In genomic region chr19:10768369-10768768, GRCh38 we compare ENCODE assay signal across 19 cellular contexts. TPM values are rescaled to one million over a fixed set of nuclear protein-coding genes. Genes with fewer than 3 reads are reported as not detected.
DNase-seq lines count a peak whose midpoint lies in the region; ATAC-seq and TF ChIP-seq lines count a peak whose summit lies in the region.
"Had no signal": no experiment of that assay in that cellular context is flagged by ENCODE, and none has a peak within 500 bp of the region (broad histone marks: within the 10 kb centered on the region; RNA-seq: fewer than 3 reads in every experiment).

No MANE protein-coding gene starts in this region.

- no TSS peak for BruUV-seq in Caco-2 (replicated peaks; lab: Mats Ljungman, UMichigan)

- POLR2A ChIA-PET in Caco-2 (lab: Charles Lee) = no interaction called here

- H3K36me3 Mint-ChIP-seq in T-helper 1 cell treated with Interleukin-12 subunit alpha and Interleukin-12 subunit beta and Interleukin-4 antibody, amounts not matched to agents 30 μg/mL and 1 μg/mL, for 36 hours (ENCODE audit: low read depth) = peaks cover 28% of the 10 kb centered on the region
- H3K36me3 Mint-ChIP-seq in Caco-2 (ENCODE audit: insufficient read depth, unreplicated experiment) = peaks cover 51% of the 10 kb centered on the region
- peaks cover 17% of the 10 kb centered on the region for H3K36me3 Mint-ChIP-seq in endothelial cell (ENCODE audit: low read depth, unreplicated experiment)

- H3K4me3 Mint-ChIP-seq in T-helper 1 cell treated with Interleukin-12 subunit alpha and Interleukin-12 subunit beta and Interleukin-4 antibody, amounts not matched to agents 30 μg/mL and 1 μg/mL, for 36 hours = no peak overlapping the region
- H3K4me3 Mint-ChIP-seq in Caco-2 (ENCODE audit: unreplicated experiment) = no peak overlapping the region
- peak overlapping the region; percentile 31 for H3K4me3 Mint-ChIP-seq in endothelial cell (ENCODE audit: unreplicated experiment)
- H3K4me3 Mint-ChIP-seq: T-cell had no signal

- ATAC-seq in psoas muscle (no peak), HG03378 (IDR thresholded peaks at IDR 0.05; ENCODE audit: unreplicated experiment) (no peak)
- ATAC-seq: T-cell had no signal

- intact Hi-C loops in Caco-2 (cut with micrococcal nuclease; ENCODE audit: unreplicated experiment) = no loop called here
- intact Hi-C loops in psoas muscle (cut with DNase I) = loop anchor here (5.0 kb wide), 2 partner anchors 51 to 99 kb away; partner anchors contain the start of gene DNM2 (in 1 of the 2)

- WGBS in psoas muscle, 3 donors = 75 to 80% (median 77%) methylated on average over 11 of the region's 11 CpGs

- no peak for TF ChIP-seq CTCF in Caco-2 (IDR thresholded peaks at IDR 0.05; ENCODE audit: insufficient read depth in 1 of 2, low read depth in 1 of 2, low read length in 1 of 2, severe bottlenecking in 1 of 2, unreplicated experiment in 1 of 2)
- TF ChIP-seq CTCF in endothelial cell (IDR thresholded peaks at IDR 0.05; ENCODE audit: unreplicated experiment) = no peak
- no peak for TF ChIP-seq CTCF in psoas muscle (IDR thresholded peaks at IDR 0.05)

- CTCF ChIA-PET in Caco-2 (lab: Charles Lee) = interaction anchor here (0.6 to 1.5 kb wide), 2 partner anchors 50 to 86 kb away, joined by 4 to 7 read pairs; partner anchors contain the start of gene DNM2

- peak overlapping the region; percentile 49 for H3K27ac Mint-ChIP-seq in T-helper 1 cell treated with Interleukin-12 subunit alpha and Interleukin-12 subunit beta and Interleukin-4 antibody, amounts not matched to agents 30 μg/mL and 1 μg/mL, for 36 hours
- H3K27ac Mint-ChIP-seq in Caco-2 (ENCODE audit: unreplicated experiment) = peak overlapping the region; percentile 22
- peak overlapping the region; percentile 88 for H3K27ac Mint-ChIP-seq in endothelial cell (ENCODE audit: unreplicated experiment)

- no peaks in the 10 kb centered on the region for H3K36me3 ChIP-seq in Caco-2 (ENCODE audit: control insufficient read depth, insufficient read depth, low read length)
- peaks cover 0 to 12% of the 10 kb centered on the region in 2 donors for H3K36me3 ChIP-seq in psoas muscle (ENCODE audit: insufficient read depth in 1 of 2, low read depth in 1 of 2)
- H3K36me3 ChIP-seq: colonic mucosa had no signal

- DNase-seq in T-helper 1 cell (no peak), Caco-2 (no peak), endothelial cell (ENCODE audit: low spot score) (no peak), psoas muscle (no peak), HT-29 (ENCODE audit: low spot score) (no peak), OCI-M2 (lab: John Stamatoyannopoulos, UW; ENCODE audit: unreplicated experiment) (no peak)
- DNase-seq: activated CD4-positive, CD25-positive, alpha-beta regulatory T cell treated with anti-CD3 and anti-CD28 coated beads, Interleukin-2, amount 50 U/mL, for 72 hours; amniotic stem cell; colonic mucosa; erythroblast; mesendoderm; NCI-H1436 treated with DMSO at 0.1 percent for 48 hours; NCI-H2227 treated with DMSO at 0.1 percent for 48 hours; stimulated activated CD4-positive, alpha-beta T cell treated with anti-CD3 and anti-CD28 coated beads, Interleukin-2, amount 100 ng/mL, for 48 hours; T-cell; thyroid gland had no signal

- peak overlapping the region; percentile 74 for H3K27ac ChIP-seq in psoas muscle
- H3K27ac ChIP-seq: 22Rv1 had no signal

- H3K27me3 Mint-ChIP-seq in T-helper 1 cell treated with Interleukin-12 subunit alpha and Interleukin-12 subunit beta and Interleukin-4 antibody, amounts not matched to agents 30 μg/mL and 1 μg/mL, for 36 hours (ENCODE audit: low read depth) = no peaks in the 10 kb centered on the region
- no peaks in the 10 kb centered on the region for H3K27me3 Mint-ChIP-seq in Caco-2 (ENCODE audit: insufficient read depth, unreplicated experiment)
- peaks cover 9% of the 10 kb centered on the region for H3K27me3 Mint-ChIP-seq in endothelial cell (ENCODE audit: unreplicated experiment)
- H3K27me3 Mint-ChIP-seq: T-cell had no signal

- peaks cover 12% of the 10 kb centered on the region for H3K4me1 ChIP-seq in Caco-2
- peaks cover 48% of the 10 kb centered on the region for H3K4me1 ChIP-seq in psoas muscle

- no peaks in the 10 kb centered on the region for H3K9me3 Mint-ChIP-seq in T-helper 1 cell treated with Interleukin-12 subunit alpha and Interleukin-12 subunit beta and Interleukin-4 antibody, amounts not matched to agents 30 μg/mL and 1 μg/mL, for 36 hours
- H3K9me3 Mint-ChIP-seq in Caco-2 (ENCODE audit: unreplicated experiment) (no peaks in the 10 kb centered on the region), endothelial cell (ENCODE audit: unreplicated experiment) (no peaks in the 10 kb centered on the region)
- H3K9me3 Mint-ChIP-seq: T-cell had no signal

- peaks cover 54% of the 10 kb centered on the region for H3K4me1 Mint-ChIP-seq in T-helper 1 cell treated with Interleukin-12 subunit alpha and Interleukin-12 subunit beta and Interleukin-4 antibody, amounts not matched to agents 30 μg/mL and 1 μg/mL, for 36 hours (ENCODE audit: low read depth)
- H3K4me1 Mint-ChIP-seq in Caco-2 (ENCODE audit: low read depth, unreplicated experiment) (peaks cover 7% of the 10 kb centered on the region), endothelial cell (ENCODE audit: unreplicated experiment) (peaks cover 21% of the 10 kb centered on the region)

- no peaks in the 10 kb centered on the region for H3K27me3 ChIP-seq in Caco-2 (replicated peaks; ENCODE audit: control insufficient read depth, insufficient read depth, low read length)
- no peaks in the 10 kb centered on the region for H3K27me3 ChIP-seq in psoas muscle (ENCODE audit: insufficient read depth in 3 of 3, low read length in 2 of 3)
- H3K27me3 ChIP-seq: colonic mucosa, thyroid gland had no signal

- no peak overlapping the region for H3K4me3 ChIP-seq in Caco-2 (ENCODE audit: low read depth, low read length)
- H3K4me3 ChIP-seq in psoas muscle = no peak overlapping the region
- H3K4me3 ChIP-seq: colonic mucosa, thyroid gland had no signal

- H3K9me3 ChIP-seq in Caco-2 (no peaks in the 10 kb centered on the region), psoas muscle (no peaks in the 10 kb centered on the region)
- H3K9me3 ChIP-seq: colonic mucosa, thyroid gland had no signal

RNA-seq across cellular contexts. Expression of gene DNM2, which starts 50.5 kb away (rescaled TPM):
- total RNA-seq in Caco-2 (2022) (137 and 138 TPM in 2 replicates), endothelial cell (ENCODE audit: unreplicated experiment) (184 TPM), psoas muscle (100 to 1,000 TPM; 117 to 143 (median 130) TPM)
- polyA plus RNA-seq in psoas muscle = 100 to 1,000 TPM in 1 of 3 donors, 10 to 100 TPM in 2; 70.6 to 149 (median 74.1) TPM
- total RNA-seq in HT-29 (2014; rRNA removed; shearing (Covaris generic)) = 180 and 196 TPM in 2 replicates

Comparison
In these comparisons a context has a peak if more than half of its experiments do, and no peak if none do; other contexts are left out.
1. H3K27ac Mint-ChIP-seq: peak in every context shown above with its lines; median percentile 88 in endothelial cell; 49 in T-helper 1 cell treated with Interleukin-12 subunit alpha and Interleukin-12 subunit beta and Interleukin-4 antibody, amounts not matched to agents 30 μg/mL and 1 μg/mL, for 36 hours; 22 in Caco-2.